In the genomic region with DNA sequence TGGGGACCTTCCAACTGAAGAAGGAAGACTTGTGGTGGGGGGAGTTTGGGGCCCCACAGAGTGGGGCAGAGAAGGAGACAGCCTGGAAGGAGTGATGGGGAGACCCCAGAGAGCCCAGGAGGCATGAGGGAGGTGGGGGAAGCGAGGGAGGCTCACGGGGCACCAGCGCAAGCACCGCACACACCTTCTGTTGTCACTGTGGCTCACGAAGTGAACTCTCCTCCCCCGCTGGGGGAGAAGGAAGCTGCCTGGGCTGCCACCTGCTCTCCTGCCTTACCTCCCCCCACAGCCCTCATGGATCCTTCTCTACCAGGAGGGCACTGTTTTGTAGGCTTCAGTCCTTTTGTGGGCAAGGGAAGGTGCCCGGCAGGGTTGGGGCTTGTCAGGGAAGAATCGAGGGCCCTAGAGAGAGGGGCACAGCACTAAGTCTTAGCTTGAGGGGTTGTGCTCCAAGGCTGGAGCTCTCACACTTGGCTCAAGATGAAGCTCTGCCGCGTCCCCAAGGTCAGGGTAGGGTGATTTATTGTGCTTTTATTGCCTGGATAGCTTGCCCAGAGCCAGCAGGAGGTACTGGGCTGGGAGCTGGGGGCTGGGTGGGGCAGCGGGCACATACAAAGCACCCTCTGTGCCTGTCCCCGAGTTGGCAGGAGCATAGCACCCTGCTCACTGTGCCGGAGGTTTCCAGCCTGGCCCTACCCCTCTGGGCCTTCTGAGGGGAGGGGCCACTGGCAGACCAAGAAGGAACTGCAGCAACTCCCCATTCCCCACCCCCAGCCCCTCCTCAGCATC, we compare ENCODE assay signal across 1 cellular context.
TF ChIP-seq lines count a peak whose summit lies in the region.

No MANE protein-coding gene starts in this region.

TF ChIP-seq in WTC11, 78 proteins besides CTCF, POLR2A, EP300 and RAD21 (continued from another document):
- TF ChIP-seq, protein P1, sequence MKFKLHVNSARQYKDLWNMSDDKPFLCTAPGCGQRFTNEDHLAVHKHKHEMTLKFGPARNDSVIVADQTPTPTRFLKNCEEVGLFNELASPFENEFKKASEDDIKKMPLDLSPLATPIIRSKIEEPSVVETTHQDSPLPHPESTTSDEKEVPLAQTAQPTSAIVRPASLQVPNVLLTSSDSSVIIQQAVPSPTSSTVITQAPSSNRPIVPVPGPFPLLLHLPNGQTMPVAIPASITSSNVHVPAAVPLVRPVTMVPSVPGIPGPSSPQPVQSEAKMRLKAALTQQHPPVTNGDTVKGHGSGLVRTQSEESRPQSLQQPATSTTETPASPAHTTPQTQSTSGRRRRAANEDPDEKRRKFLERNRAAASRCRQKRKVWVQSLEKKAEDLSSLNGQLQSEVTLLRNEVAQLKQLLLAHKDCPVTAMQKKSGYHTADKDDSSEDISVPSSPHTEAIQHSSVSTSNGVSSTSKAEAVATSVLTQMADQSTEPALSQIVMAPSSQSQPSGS (CRISPR knock-in tag; IDR thresholded peaks at IDR 0.05; ENCODE audit: borderline replicate concordance, low read depth): no peak
- TF ChIP-seq KAT7 (CRISPR knock-in tag; IDR thresholded peaks at IDR 0.05; ENCODE audit: borderline replicate concordance): no peak
- TF ChIP-seq, protein P2, sequence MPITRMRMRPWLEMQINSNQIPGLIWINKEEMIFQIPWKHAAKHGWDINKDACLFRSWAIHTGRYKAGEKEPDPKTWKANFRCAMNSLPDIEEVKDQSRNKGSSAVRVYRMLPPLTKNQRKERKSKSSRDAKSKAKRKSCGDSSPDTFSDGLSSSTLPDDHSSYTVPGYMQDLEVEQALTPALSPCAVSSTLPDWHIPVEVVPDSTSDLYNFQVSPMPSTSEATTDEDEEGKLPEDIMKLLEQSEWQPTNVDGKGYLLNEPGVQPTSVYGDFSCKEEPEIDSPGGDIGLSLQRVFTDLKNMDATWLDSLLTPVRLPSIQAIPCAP (CRISPR knock-in tag; IDR thresholded peaks at IDR 0.05): no peak
